Comparison of ENCODE assay signal across 14 cellular contexts in the genomic region with DNA sequence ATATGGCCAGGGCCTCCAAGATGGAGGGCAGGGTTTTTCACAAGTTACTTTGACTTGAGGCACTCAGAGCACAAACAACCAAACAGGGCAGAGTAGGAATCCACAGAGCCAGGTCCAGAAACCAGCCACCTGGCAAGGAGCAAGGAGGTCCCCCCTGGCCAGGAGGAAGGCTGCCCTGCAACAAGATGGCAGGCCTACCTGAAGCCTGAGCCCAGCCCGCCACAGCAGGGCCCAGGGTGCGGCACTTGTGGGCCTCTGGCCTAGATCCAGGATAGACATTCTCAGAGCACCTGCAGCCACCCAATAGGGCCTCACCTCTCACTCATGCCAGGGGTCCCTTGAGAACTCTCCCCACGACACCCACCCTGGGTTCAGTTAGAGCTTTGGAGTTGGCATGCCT. TPM values are rescaled to one million over a fixed set of nuclear protein-coding genes. Genes with fewer than 3 reads are reported as not detected.
DNase-seq lines count a peak whose midpoint lies in the region; ATAC-seq and TF ChIP-seq lines count a peak whose summit lies in the region.
"Had no signal": no experiment of that assay in that cellular context is flagged by ENCODE, and none has a peak within 500 bp of the region (broad histone marks: within the 10 kb centered on the region; RNA-seq: fewer than 3 reads in every experiment).

No MANE protein-coding gene starts in this region.

- peak overlapping the region; percentile 91 for H3K27ac ChIP-seq in CD4-positive, alpha-beta memory T cell (ENCODE audit: low read depth, low read length)
- peak overlapping the region; percentile 100 for H3K27ac ChIP-seq in neutrophil
- H3K27ac ChIP-seq in foreskin keratinocyte = no peak overlapping the region
- H3K27ac ChIP-seq in dorsolateral prefrontal cortex = no peak overlapping the region

- H3K4me3 Mint-ChIP-seq in CD4-positive, alpha-beta memory T cell = peak overlapping the region in 2 of 8 donors; percentile 23 to 63
- H3K4me3 Mint-ChIP-seq in IgD-negative memory B cell = peak overlapping the region in 2 of 4 donors; percentile 46 to 88
- peak overlapping the region; percentile 61 for H3K4me3 Mint-ChIP-seq in central memory CD8-positive, alpha-beta T cell

- peaks cover 0 to 3% of the 10 kb centered on the region in 2 donors for H3K36me3 Mint-ChIP-seq in CD4-positive, alpha-beta memory T cell
- H3K36me3 Mint-ChIP-seq in IgD-negative memory B cell = peaks cover 2% of the 10 kb centered on the region
- H3K36me3 Mint-ChIP-seq in central memory CD8-positive, alpha-beta T cell (ENCODE audit: insufficient read depth) = peaks cover 3% of the 10 kb centered on the region

- H3K27me3 ChIP-seq in CD4-positive, alpha-beta memory T cell (ENCODE audit: insufficient read depth, low read length) = no peaks in the 10 kb centered on the region
- no peaks in the 10 kb centered on the region for H3K27me3 ChIP-seq in neutrophil
- H3K27me3 ChIP-seq in foreskin keratinocyte = no peaks in the 10 kb centered on the region
- H3K27me3 ChIP-seq in dorsolateral prefrontal cortex = no peaks in the 10 kb centered on the region

- no peak for ATAC-seq in central memory CD8-positive, alpha-beta T cell (replicated peaks; ENCODE audit: extremely low read depth, poor library complexity, severe bottlenecking)
- ATAC-seq in foreskin keratinocyte = no peak
- ATAC-seq: stimulated activated naive CD8-positive, alpha-beta T cell treated with anti-CD3 and anti-CD28 coated beads, Interleukin-15, amount 100 ng/mL, for 72 hours had no signal

- H3K36me3 ChIP-seq in CD4-positive, alpha-beta memory T cell (ENCODE audit: insufficient read depth, low read length) = no peaks in the 10 kb centered on the region
- H3K36me3 ChIP-seq in neutrophil = peaks cover 9% of the 10 kb centered on the region

- H3K4me1 Mint-ChIP-seq in CD4-positive, alpha-beta memory T cell = peaks cover 53 to 85% (median 62%) of the 10 kb centered on the region in 4 donors
- peaks cover 43 to 62% (median 54%) of the 10 kb centered on the region in 3 donors for H3K4me1 Mint-ChIP-seq in IgD-negative memory B cell
- H3K4me1 Mint-ChIP-seq in central memory CD8-positive, alpha-beta T cell = peaks cover 82% of the 10 kb centered on the region

- no peak for DNase-seq in CD4-positive, alpha-beta memory T cell
- no peak for DNase-seq in central memory CD8-positive, alpha-beta T cell (ENCODE audit: low spot score in 2 of 2)
- no peak for DNase-seq in HuH-7.5 (ENCODE audit: low spot score)
- DNase-seq in foreskin keratinocyte = no peak
- no peak for DNase-seq in dorsolateral prefrontal cortex
- DNase-seq: NCI-H1105; NCI-H446; OCI-M1; retina; stimulated activated CD4-positive, alpha-beta T cell treated with anti-CD3 and anti-CD28 coated beads, Interleukin-4, amount 100 ng/mL, for 24 hours; stimulated activated naive CD8-positive, alpha-beta T cell treated with anti-CD3 and anti-CD28 coated beads, Interleukin-15, amount 100 ng/mL, for 72 hours; SW 1271 had no signal

- intact Hi-C loops in CD4-positive, alpha-beta memory T cell (cut with micrococcal nuclease) = no loop called here
- intact Hi-C loops in dorsolateral prefrontal cortex (cut with DNase I) = no loop called here

- peaks cover 68% of the 10 kb centered on the region for H3K4me1 ChIP-seq in CD4-positive, alpha-beta memory T cell (ENCODE audit: insufficient read depth, low read length)
- H3K4me1 ChIP-seq in neutrophil (ENCODE audit: control insufficient read depth in 1 of 2, insufficient read depth in 1 of 2, low read depth in 1 of 2, low read length in 1 of 2) (peaks cover 68% of the 10 kb centered on the region in 2 experiments), foreskin keratinocyte (no peaks in the 10 kb centered on the region)

- no peaks in the 10 kb centered on the region for H3K9me3 ChIP-seq in CD4-positive, alpha-beta memory T cell (ENCODE audit: control insufficient read depth in 1 of 2, low read length in 2 of 2)
- no peaks in the 10 kb centered on the region for H3K9me3 ChIP-seq in neutrophil

- CTCF ChIA-PET in CD4-positive, alpha-beta memory T cell (lab: Charles Lee; ENCODE audit: partially characterized antibody) = interaction anchor here (1.4 to 21.6 kb wide), 3 partner anchors 24 to 125 kb away, joined by 3 to 1027 read pairs (median 307); partner anchors contain the start of genes CD52 and UBXN11

- H3K27ac Mint-ChIP-seq in CD4-positive, alpha-beta memory T cell = peak overlapping the region; percentile 90 to 97 (median 94)
- H3K27ac Mint-ChIP-seq in IgD-negative memory B cell = peak overlapping the region; percentile 98 to 100 (median 100)
- H3K27ac Mint-ChIP-seq in central memory CD8-positive, alpha-beta T cell (ENCODE audit: low read depth) = peak overlapping the region; percentile 85

- POLR2A ChIA-PET in CD4-positive, alpha-beta memory T cell (lab: Charles Lee; ENCODE audit: partially characterized antibody) = interaction anchor here (9.7 to 38.6 kb wide), 2 partner anchors 13 to 20 kb away, joined by 212 to 3358 read pairs; partner anchors contain the start of genes CD52, SH3BGRL3 and UBXN11

- H3K4me3 ChIP-seq in CD4-positive, alpha-beta memory T cell (ENCODE audit: low read length in 2 of 2) = no peak overlapping the region
- H3K4me3 ChIP-seq in neutrophil (ENCODE audit: low read depth in 1 of 2, low read length in 1 of 2) = peak overlapping the region in 1 of 2 experiments; percentile 56
- H3K4me3 ChIP-seq in dorsolateral prefrontal cortex = no peak overlapping the region

- H3K9me3 Mint-ChIP-seq in CD4-positive, alpha-beta memory T cell = no peaks in the 10 kb centered on the region
- no peaks in the 10 kb centered on the region for H3K9me3 Mint-ChIP-seq in IgD-negative memory B cell
- no peaks in the 10 kb centered on the region for H3K9me3 Mint-ChIP-seq in central memory CD8-positive, alpha-beta T cell
- H3K9me3 Mint-ChIP-seq: stimulated activated naive CD8-positive, alpha-beta T cell treated with anti-CD3 and anti-CD28 coated beads, Interleukin-15, amount 100 ng/mL, for 72 hours had no signal

- no peaks in the 10 kb centered on the region for H3K27me3 Mint-ChIP-seq in CD4-positive, alpha-beta memory T cell
- no peaks in the 10 kb centered on the region for H3K27me3 Mint-ChIP-seq in IgD-negative memory B cell
- H3K27me3 Mint-ChIP-seq in central memory CD8-positive, alpha-beta T cell = no peaks in the 10 kb centered on the region
- H3K27me3 Mint-ChIP-seq: stimulated activated naive CD8-positive, alpha-beta T cell treated with anti-CD3 and anti-CD28 coated beads, Interleukin-15, amount 100 ng/mL, for 72 hours had no signal

- TF ChIP-seq CTCF in neutrophil (IDR thresholded peaks at IDR 0.05) (no peak), foreskin keratinocyte (conservative IDR thresholded peaks at IDR 0.05) (no peak), dorsolateral prefrontal cortex (IDR thresholded peaks at IDR 0.05 in 54 of 56, conservative IDR thresholded peaks at IDR 0.05 in 2 of 56; ENCODE audit: low read depth in 1 of 56, partially characterized antibody in 56 of 56) (no peak)

RNA-seq across cellular contexts. Expression of gene SH3BGRL3, which starts 11.5 kb away (rescaled TPM):
- 100 to 1,000 TPM; 293 to 305 TPM for total RNA-seq in CD4-positive, alpha-beta memory T cell
- 1,000 to 10,000 TPM in 1 of 2 donors, 100 to 1,000 TPM in 1; 979 to 1,531 TPM for polyA plus RNA-seq in CD4-positive, alpha-beta memory T cell
- 1,152 TPM for polyA plus RNA-seq in IgD-negative memory B cell
- 194 and 196 TPM in 2 replicates for total RNA-seq in foreskin keratinocyte
- polyA plus RNA-seq in foreskin keratinocyte = 543 and 549 TPM in 2 replicates
- 100 to 1,000 TPM in 13 of 120 experiments, 10 to 100 TPM in 107; 50.9 to 144 (median 80.6) TPM for total RNA-seq in dorsolateral prefrontal cortex

RNA-seq across cellular contexts. Expression of gene UBXN11, which starts 15.0 kb away (rescaled TPM):
- 100 to 1,000 TPM; 115 to 117 TPM for total RNA-seq in CD4-positive, alpha-beta memory T cell
- polyA plus RNA-seq in CD4-positive, alpha-beta memory T cell = 10 to 100 TPM; 13.3 to 17.4 TPM
- 11.2 TPM for polyA plus RNA-seq in IgD-negative memory B cell
- total RNA-seq in foreskin keratinocyte = 5.6 and 9.9 TPM in 2 replicates
- polyA plus RNA-seq in foreskin keratinocyte = 12.4 and 13.3 TPM in 2 replicates
- 10 to 100 TPM; 17.6 to 43.2 (median 31.5) TPM for total RNA-seq in dorsolateral prefrontal cortex

RNA-seq across cellular contexts. Expression of gene CD52, which starts 26.3 kb away (rescaled TPM):
- 1,000 to 10,000 TPM; 1,302 to 1,324 TPM for total RNA-seq in CD4-positive, alpha-beta memory T cell
- polyA plus RNA-seq in CD4-positive, alpha-beta memory T cell = over 10,000 TPM in 1 of 2 donors, 1,000 to 10,000 TPM in 1; 8,660 to 12,303 TPM
- polyA plus RNA-seq in IgD-negative memory B cell (10,525 TPM), foreskin keratinocyte (0.18 and 0.36 TPM in 2 replicates)
- total RNA-seq in foreskin keratinocyte (0.25 TPM in 1 of 2 replicates, not detected in the other), dorsolateral prefrontal cortex (10 to 100 TPM in 2 of 120 experiments, 1 to 10 TPM in 109, not detected in 9; 1.1 to 20.8 (median 2.9) TPM)

RNA-seq across cellular contexts. Expression of gene CEP85, which starts 57.4 kb away (rescaled TPM):
- total RNA-seq in CD4-positive, alpha-beta memory T cell = 10 to 100 TPM; 20.4 to 21.9 TPM
- 1 to 10 TPM; 6.7 to 9.4 TPM for polyA plus RNA-seq in CD4-positive, alpha-beta memory T cell
- polyA plus RNA-seq in IgD-negative memory B cell (6.6 TPM), foreskin keratinocyte (9.7 and 12.0 TPM in 2 replicates)
- total RNA-seq in foreskin keratinocyte (18.9 and 22.2 TPM in 2 replicates), dorsolateral prefrontal cortex (10 to 100 TPM; 11.3 to 55.4 (median 22.9) TPM)

Comparison
In these comparisons a context has a peak if more than half of its experiments do, and no peak if none do; other contexts are left out.
1. H3K27ac ChIP-seq: peak in CD4-positive, alpha-beta memory T cell (single experiment) and neutrophil (single experiment); none in foreskin keratinocyte (single experiment) and dorsolateral prefrontal cortex (0 of 59).
2. RNA of gene CD52, which starts 26.3 kb away (total RNA-seq): 1,302 to 1,324 TPM in CD4-positive, alpha-beta memory T cell; 1.1 to 20.8 TPM in dorsolateral prefrontal cortex and 0.25 TPM in foreskin keratinocyte; every median in the first group is over 10 times any median in the second.
3. Peak in every context shown above with its lines, with median percentiles within 50 percentile points of each other: H3K27ac Mint-ChIP-seq.